In the genomic region with DNA sequence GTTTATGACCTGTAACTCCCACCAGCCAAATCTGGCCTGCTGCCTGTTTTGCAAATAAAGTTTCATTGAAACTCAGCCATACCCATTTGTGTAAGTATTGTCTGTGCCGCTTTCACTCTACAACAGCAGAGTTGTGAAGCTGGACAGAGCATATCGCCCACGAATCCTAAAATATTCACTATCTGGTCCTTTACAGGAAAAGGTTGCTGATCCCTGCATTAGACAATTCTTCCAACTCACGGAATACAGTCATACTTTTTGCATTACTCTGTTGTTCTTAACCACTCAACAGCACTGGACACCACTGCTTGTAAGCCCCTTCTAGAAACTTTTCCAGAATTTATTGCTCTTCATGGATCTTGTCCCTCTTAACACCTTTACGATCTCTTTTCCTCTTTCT, we compare ENCODE assay signal across 32 cellular contexts.
"Had no signal": no experiment of that assay in that cellular context is flagged by ENCODE, and none has a peak within 500 bp of the region (broad histone marks: within the 10 kb centered on the region; RNA-seq: fewer than 3 reads in every experiment).

No MANE protein-coding gene starts in this region.

- H3K36me3 ChIP-seq: adrenal gland, ascending aorta, breast epithelium, cardiac muscle cell, colonic mucosa, esophagus muscularis mucosa, gastrocnemius medialis, heart left ventricle, WERI-Rb-1 had no signal

- H3K27me3 ChIP-seq: adrenal gland, ascending aorta, body of pancreas, breast epithelium, colonic mucosa, dorsolateral prefrontal cortex, esophagus muscularis mucosa, foreskin keratinocyte, gastrocnemius medialis, heart left ventricle had no signal

- H3K4me1 ChIP-seq: adrenal gland, ascending aorta, body of pancreas, breast epithelium, colonic mucosa, foreskin keratinocyte, gastrocnemius medialis, heart left ventricle had no signal

- H3K9me3 ChIP-seq: adrenal gland, ascending aorta, body of pancreas, breast epithelium, colonic mucosa, esophagus muscularis mucosa, gastrocnemius medialis, heart left ventricle had no signal

- DNase-seq: activated B cell treated with CpG ODN at 0.5 μM for 24 hours; activated CD4-positive, alpha-beta T cell treated with anti-CD3 and anti-CD28 coated beads for 48 hours; activated CD4-positive, alpha-beta T cell treated with anti-CD3 and anti-CD28 coated beads, Interleukin-2, amount 50 U/mL, for 1 hour; activated CD4-positive, alpha-beta T cell treated with anti-CD3 and anti-CD28 coated beads, Interleukin-2, amount 50 U/mL, for 48 hours; activated CD8-positive, alpha-beta memory T cell treated with anti-CD3 and anti-CD28 coated beads for 24 hours; activated CD8-positive, alpha-beta T cell treated with anti-CD3 and anti-CD28 coated beads for 36 hours; activated effector memory CD4-positive, alpha-beta T cell treated with Interleukin-2 at 50 U/mL for 16 hours; activated naive CD4-positive, alpha-beta T cell treated with anti-CD3 and anti-CD28 coated beads for 36 hours; activated naive CD8-positive, alpha-beta T cell treated with anti-CD3 and anti-CD28 coated beads for 36 hours; activated naive CD8-positive, alpha-beta T cell treated with anti-CD3 and anti-CD28 coated beads, Interleukin-2, amount 50 U/mL, for 24 hours; activated T-cell treated with anti-CD3 and anti-CD28 coated beads, Interleukin-2, amount 50 U/mL, for 4 hours; adrenal gland; body of pancreas; central memory CD4-positive, alpha-beta T cell; cerebellar nuclear complex; colonic mucosa; dorsolateral prefrontal cortex; effector memory CD4-positive, alpha-beta T cell; endodermal cell; erythroblast; foreskin keratinocyte; gastrocnemius medialis; glutamatergic neuron; heart left ventricle; T-helper 1 cell; T-helper 17 cell; T1000; WERI-Rb-1 had no signal

- H3K27ac ChIP-seq: adrenal gland, ascending aorta, body of pancreas, breast epithelium, cardiac muscle cell, colonic mucosa, dorsolateral prefrontal cortex, esophagus muscularis mucosa, foreskin keratinocyte, gastrocnemius medialis, heart left ventricle, WERI-Rb-1 had no signal

- H3K4me3 ChIP-seq: adrenal gland, ascending aorta, body of pancreas, breast epithelium, cardiac muscle cell, colonic mucosa, dorsolateral prefrontal cortex, esophagus muscularis mucosa, gastrocnemius medialis, heart left ventricle had no signal
